Comparison of ENCODE assay signal across 11 cellular contexts in the genomic region with DNA sequence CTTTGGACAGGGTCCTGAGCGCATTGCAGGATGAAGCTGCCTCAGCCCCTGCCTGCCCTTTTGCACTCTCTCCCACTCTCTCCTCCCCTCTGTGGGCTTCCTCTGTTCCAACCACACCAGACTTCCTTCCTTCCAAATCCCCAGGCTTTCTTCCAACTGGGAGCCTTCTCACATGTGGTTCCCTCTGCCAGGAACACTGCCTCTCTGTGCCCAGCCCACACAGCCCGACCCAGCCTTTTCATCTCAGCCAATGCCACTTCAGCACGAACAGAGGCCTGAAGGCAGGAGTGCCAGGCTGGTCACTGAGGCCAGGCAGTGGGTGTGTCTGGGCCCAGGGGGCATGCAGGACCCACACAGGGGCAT. TPM values are rescaled to one million over a fixed set of nuclear protein-coding genes. Genes with fewer than 3 reads are reported as not detected.
DNase-seq lines count a peak whose midpoint lies in the region.
"Had no signal": no experiment of that assay in that cellular context is flagged by ENCODE, and none has a peak within 500 bp of the region (broad histone marks: within the 10 kb centered on the region; RNA-seq: fewer than 3 reads in every experiment).

No MANE protein-coding gene starts in this region.

- peak overlapping the region in 2 of 5 donors; percentile 59 to 65 for H3K9ac ChIP-seq in subcutaneous abdominal adipose tissue (ENCODE audit: low read length in 5 of 5)

- H3K9me3 ChIP-seq in esophagus (ENCODE audit: control insufficient read depth in 2 of 2, insufficient read depth in 1 of 2, low read depth in 1 of 2, low read length in 1 of 2), result no peaks in the 10 kb centered on the region
- H3K9me3 ChIP-seq in subcutaneous abdominal adipose tissue (ENCODE audit: control insufficient read depth in 5 of 5, low read length in 5 of 5), result no peaks in the 10 kb centered on the region

- H3K9me3 Mint-ChIP-seq in immature natural killer cell, result no peaks in the 10 kb centered on the region

- H3K4me3 Mint-ChIP-seq in immature natural killer cell, result no peak overlapping the region

- H3K27ac ChIP-seq in esophagus (ENCODE audit: low read depth in 2 of 2, low read length in 1 of 2) (peak overlapping the region; percentile 12 to 57), subcutaneous abdominal adipose tissue (ENCODE audit: low read depth, low read length) (peak overlapping the region; percentile 54)
- H3K27ac ChIP-seq: HL-60 had no signal

- peaks cover 0 to 32% of the 10 kb centered on the region in 2 donors for H3K4me1 ChIP-seq in esophagus (ENCODE audit: control insufficient read depth in 2 of 2, insufficient read depth in 2 of 2, low read length in 1 of 2)
- peaks cover 10 to 95% (median 59%) of the 10 kb centered on the region in 5 donors for H3K4me1 ChIP-seq in subcutaneous abdominal adipose tissue (ENCODE audit: control insufficient read depth in 5 of 5, insufficient read depth in 5 of 5, low read length in 5 of 5)

- intact Hi-C loops in posterior vena cava (cut with DNase I), result no loop called here

- peaks cover 1 to 2% of the 10 kb centered on the region in 2 donors for H3K4me1 Mint-ChIP-seq in immature natural killer cell

- no peak overlapping the region for H3K27ac Mint-ChIP-seq in immature natural killer cell

- no peaks in the 10 kb centered on the region for H3K27me3 ChIP-seq in esophagus (ENCODE audit: control insufficient read depth in 1 of 2, insufficient read depth in 2 of 2, low read length in 2 of 2)
- H3K27me3 ChIP-seq in subcutaneous abdominal adipose tissue (ENCODE audit: control insufficient read depth in 5 of 5, insufficient read depth in 4 of 5, low read length in 5 of 5), result no peaks in the 10 kb centered on the region
- no peaks in the 10 kb centered on the region for H3K27me3 ChIP-seq in H7 (ENCODE audit: control insufficient read depth, insufficient read depth, low read length)

- WGBS in esophagus, 2 donors, result 26 to 29% methylated on average over 3 of the region's 3 CpGs

- H3K36me3 Mint-ChIP-seq in immature natural killer cell, result peaks cover 4 to 8% (median 4%) of the 10 kb centered on the region in 3 donors

- DNase-seq in LHCN-M2 (ENCODE audit: low read depth) (peak; percentile 26), lung microvascular endothelial cell (ENCODE audit: low read depth in 2 of 2) (peak; percentile 60 to 84), H7 (no peak), T-helper 9 cell (no peak), posterior vena cava (ENCODE audit: low spot score) (no peak), immature natural killer cell (no peak)
- DNase-seq: DMS79, OCI-M1 had no signal

- no peak overlapping the region for H3K4me3 ChIP-seq in esophagus (ENCODE audit: low read depth in 1 of 2, low read length in 2 of 2)
- no peak overlapping the region for H3K4me3 ChIP-seq in subcutaneous abdominal adipose tissue (ENCODE audit: low read depth in 1 of 5, low read length in 5 of 5)
- no peak overlapping the region for H3K4me3 ChIP-seq in H7 (ENCODE audit: insufficient read depth, low read depth, low read length)

- H3K36me3 ChIP-seq in esophagus (ENCODE audit: control insufficient read depth in 2 of 2, insufficient read depth in 2 of 2, low read length in 1 of 2) (peaks cover 3 to 23% of the 10 kb centered on the region in 2 donors), subcutaneous abdominal adipose tissue (ENCODE audit: control insufficient read depth in 5 of 5, insufficient read depth in 5 of 5, low read length in 5 of 5) (peaks cover 0 to 53% (median 28%) of the 10 kb centered on the region in 5 donors), H7 (replicated peaks; ENCODE audit: control insufficient read depth, insufficient read depth, low read length) (peaks cover 13% of the 10 kb centered on the region)

- peaks cover 0 to 2% (median 0%) of the 10 kb centered on the region in 3 donors for H3K27me3 Mint-ChIP-seq in immature natural killer cell (ENCODE audit: low read depth in 3 of 3)

RNA-seq across cellular contexts. Expression of a gene that starts 5.9 kb away (rescaled TPM):
- total RNA-seq in LHCN-M2 (2014; rRNA removed), result 35.5 and 43.1 TPM in 2 replicates
- polyA plus RNA-seq in LHCN-M2 (2012), result 62.2 TPM
- 10 to 100 TPM; 19.2 to 21.4 TPM for polyA plus RNA-seq in esophagus
- total RNA-seq in lung microvascular endothelial cell, result 21.8 and 27.8 TPM in 2 replicates
- 108 and 139 TPM in 2 replicates for total RNA-seq in H7 (2014; rRNA removed; shearing (Covaris generic))
- 10 to 100 TPM; 85.7 to 88.0 TPM for total RNA-seq in posterior vena cava
- polyA plus RNA-seq in immature natural killer cell, result 1 to 10 TPM in 1 of 3 donors, under 1 TPM in 2; 0.79 to 1.6 (median 0.90) TPM

RNA-seq across cellular contexts. Expression of a gene that starts 13.9 kb away (rescaled TPM):
- total RNA-seq in LHCN-M2 (2014; rRNA removed) (47.4 and 53.7 TPM in 2 replicates), lung microvascular endothelial cell (21.6 and 30.6 TPM in 2 replicates), posterior vena cava (10 to 100 TPM; 45.6 to 59.6 TPM)
- 48.8 TPM for polyA plus RNA-seq in LHCN-M2 (2012)
- polyA plus RNA-seq in esophagus (10 to 100 TPM; 28.4 to 32.0 TPM), immature natural killer cell (10 to 100 TPM; 36.0 to 66.5 (median 43.5) TPM)
- 36.8 and 38.8 TPM in 2 replicates for total RNA-seq in H7 (2014; rRNA removed; shearing (Covaris generic))

RNA-seq across cellular contexts. Expression of a gene that starts 53.4 kb away (rescaled TPM):
- total RNA-seq in LHCN-M2 (2014; rRNA removed), result 9.5 and 9.7 TPM in 2 replicates
- polyA plus RNA-seq in LHCN-M2 (2012), result 2.6 TPM
- polyA plus RNA-seq in esophagus, result 1 to 10 TPM; 1.1 to 2.0 TPM
- 0.60 and 2.0 TPM in 2 replicates for total RNA-seq in lung microvascular endothelial cell
- 38.9 and 42.2 TPM in 2 replicates for total RNA-seq in H7 (2014; rRNA removed; shearing (Covaris generic))
- total RNA-seq in posterior vena cava, result not detected
- polyA plus RNA-seq in immature natural killer cell, result under 1 TPM in 2 of 3 donors, not detected in 1; 0.31 to 0.37 TPM

Comparison
In these comparisons a context has a peak if more than half of its experiments do, and no peak if none do; other contexts are left out.
1. DNase-seq: peak in LHCN-M2 (single experiment) and lung microvascular endothelial cell (2 of 2); none in H7 (single experiment), T-helper 9 cell (single experiment), posterior vena cava (single experiment) and immature natural killer cell (0 of 3).